33 cellular contexts compared by ENCODE assay signal in the genomic region with DNA sequence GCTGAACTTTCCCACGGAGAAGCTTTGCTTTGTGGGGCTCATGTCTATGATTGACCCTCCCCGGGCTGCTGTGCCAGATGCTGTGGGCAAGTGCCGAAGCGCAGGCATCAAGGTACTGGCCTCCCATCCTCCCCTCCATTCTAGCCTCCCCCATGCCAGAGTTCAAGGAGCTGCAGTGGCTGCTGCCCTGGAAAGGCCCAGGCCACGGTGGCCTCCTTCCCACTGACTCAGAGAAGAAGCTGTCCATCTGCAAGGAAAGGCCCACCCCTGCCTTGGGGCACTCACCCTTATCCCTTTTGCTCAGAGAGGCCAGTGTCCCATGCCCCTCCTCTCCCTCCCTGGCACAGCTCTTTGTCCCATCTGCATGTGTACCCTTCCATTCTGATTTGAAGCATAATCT. TPM values are rescaled to one million over a fixed set of nuclear protein-coding genes. Genes with fewer than 3 reads are reported as not detected.
A peak's percentile ranks its signal among the peaks of the same experiment; 100 is the strongest.
DNase-seq lines count a peak whose midpoint lies in the region; ATAC-seq and TF ChIP-seq lines count a peak whose summit lies in the region.
"Had no signal": no experiment of that assay in that cellular context is flagged by ENCODE, and none has a peak within 500 bp of the region (broad histone marks: within the 10 kb centered on the region; RNA-seq: fewer than 3 reads in every experiment).

No MANE protein-coding gene starts in this region.

- no peaks in the 10 kb centered on the region for H3K9me3 Mint-ChIP-seq in type B pancreatic cell
- H3K9me3 Mint-ChIP-seq: naive B cell; stimulated activated naive CD8-positive, alpha-beta T cell treated with anti-CD3 and anti-CD28 coated beads, Interleukin-15, Interleukin-2, amounts not matched to agents 100 ng/mL and 50 ng/mL, for 24 hours had no signal

- H3K36me3 ChIP-seq in gastroesophageal sphincter (peaks cover 0 to 88% of the 10 kb centered on the region in 2 donors), sigmoid colon (peaks cover 23 to 93% (median 42%) of the 10 kb centered on the region in 4 donors)
- H3K36me3 ChIP-seq: brain microvascular endothelial cell had no signal

- no peak overlapping the region for H3K4me3 Mint-ChIP-seq in type B pancreatic cell
- H3K4me3 Mint-ChIP-seq: naive B cell; stimulated activated naive CD8-positive, alpha-beta T cell treated with anti-CD3 and anti-CD28 coated beads, Interleukin-15, Interleukin-2, amounts not matched to agents 100 ng/mL and 50 ng/mL, for 24 hours had no signal

- WGBS in gastroesophageal sphincter (ENCODE audit: low coverage in 1 of 2), 2 donors, result 75% methylated on average over 1 of the region's 5 CpGs; no CpG with 5 or more reads in 1 of the 2 donors
- 81 to 87% methylated on average over 5 of the region's 5 CpGs for WGBS in sigmoid colon, 2 donors

- peak overlapping the region; percentile 11 for H3K27ac Mint-ChIP-seq in type B pancreatic cell
- H3K27ac Mint-ChIP-seq: naive B cell; progenitor cell of endocrine pancreas; stimulated activated naive CD8-positive, alpha-beta T cell treated with anti-CD3 and anti-CD28 coated beads, Interleukin-15, Interleukin-2, amounts not matched to agents 100 ng/mL and 50 ng/mL, for 24 hours had no signal

- DNase-seq in cardiac septum (ENCODE audit: low spot score), result peak; percentile 74
- no peak for DNase-seq in left cardiac atrium
- DNase-seq in sigmoid colon, result no peak
- DNase-seq in type B pancreatic cell (ENCODE audit: extremely low spot score, unreplicated experiment), result no peak
- no peak for DNase-seq in stimulated activated CD4-positive, alpha-beta T cell treated with anti-CD3 and anti-CD28 coated beads, Interleukin-2, amount 100 ng/mL, for 48 hours
- no peak for DNase-seq in sciatic nerve (ENCODE audit: low spot score)
- DNase-seq: activated CD4-positive, alpha-beta T cell treated with anti-CD3 and anti-CD28 coated beads, Interleukin-2, amount 50 U/mL, for 48 hours; activated naive CD4-positive, alpha-beta T cell treated with Interleukin-2 at 50 U/mL for 16 hours; brain microvascular endothelial cell; Calu3; DMS79 treated with DMSO at 0.1 percent for 48 hours; GDM1; midbrain; MM.1S; naive B cell; NCI-H1105 treated with DMSO at 0.1 percent for 48 hours; NCI-H1930; NCI-H526 treated with DMSO at 0.1 percent for 48 hours; NK-92 treated with Interleukin-12 subunit alpha and Interleukin-12 subunit beta, amount 100 ng/mL, for 24 hours; nucleus accumbens; SHP77 had no signal

- TF ChIP-seq EP300 in gastroesophageal sphincter (IDR thresholded peaks at IDR 0.05), result no peak
- no peak for TF ChIP-seq EP300 in sigmoid colon (IDR thresholded peaks at IDR 0.05)

- TF ChIP-seq CTCF in gastroesophageal sphincter (IDR thresholded peaks at IDR 0.05) (no peak), sigmoid colon (IDR thresholded peaks at IDR 0.05) (no peak), type B pancreatic cell (conservative IDR thresholded peaks at IDR 0.05) (no peak)

- no peaks in the 10 kb centered on the region for H3K4me1 Mint-ChIP-seq in type B pancreatic cell (ENCODE audit: unreplicated experiment)

- H3K4me1 ChIP-seq in gastroesophageal sphincter (peaks cover 7 to 64% (median 9%) of the 10 kb centered on the region in 3 donors), sigmoid colon (peaks cover 0 to 44% (median 37%) of the 10 kb centered on the region in 4 donors)

- H3K27ac ChIP-seq in gastroesophageal sphincter (peak overlapping the region; percentile 83 to 88 (median 86)), sigmoid colon (peak overlapping the region; percentile 62 to 83 (median 74))
- H3K27ac ChIP-seq: 22Rv1, brain microvascular endothelial cell had no signal

- ATAC-seq in left cardiac atrium, result no peak
- ATAC-seq in gastroesophageal sphincter, result no peak
- no peak for ATAC-seq in sciatic nerve
- ATAC-seq in HG03457 (IDR thresholded peaks at IDR 0.05; ENCODE audit: unreplicated experiment), result no peak
- ATAC-seq: activated CD4-positive, CD25-positive, alpha-beta regulatory T cell treated with anti-CD3 and anti-CD28 coated beads, Interleukin-2, amount 50 U/mL, for 24 hours had no signal

- H3K36me3 Mint-ChIP-seq in type B pancreatic cell, result no peaks in the 10 kb centered on the region
- H3K36me3 Mint-ChIP-seq: naive B cell had no signal

- intact Hi-C loops in cardiac septum (cut with DNase I) (no loop called here), left cardiac atrium (cut with DNase I) (no loop called here), sigmoid colon (cut with DNase I) (no loop called here), sciatic nerve (cut with DNase I) (no loop called here)

- no peaks in the 10 kb centered on the region for H3K9me3 ChIP-seq in gastroesophageal sphincter
- H3K9me3 ChIP-seq in sigmoid colon, result no peaks in the 10 kb centered on the region

- no peak overlapping the region for H3K4me3 ChIP-seq in gastroesophageal sphincter
- H3K4me3 ChIP-seq in sigmoid colon, result no peak overlapping the region

- no peaks in the 10 kb centered on the region for H3K27me3 ChIP-seq in gastroesophageal sphincter
- H3K27me3 ChIP-seq in sigmoid colon, result no peaks in the 10 kb centered on the region
- H3K27me3 ChIP-seq: brain microvascular endothelial cell had no signal

- H3K27me3 Mint-ChIP-seq in type B pancreatic cell, result peaks cover 12% of the 10 kb centered on the region

- TF ChIP-seq POLR2A in gastroesophageal sphincter (IDR thresholded peaks at IDR 0.05), result no peak
- TF ChIP-seq POLR2A in sigmoid colon (IDR thresholded peaks at IDR 0.05), result no peak

RNA-seq across cellular contexts. Expression of a gene that starts 14.9 kb away (rescaled TPM):
- total RNA-seq in cardiac septum (147 TPM), left cardiac atrium (100 to 1,000 TPM; 114 to 176 TPM), gastroesophageal sphincter (100 to 1,000 TPM; 100 to 348 (median 142) TPM), sigmoid colon (100 to 1,000 TPM in 2 of 4 donors, 10 to 100 TPM in 2; 60.7 to 153 (median 102) TPM), type B pancreatic cell (ENCODE audit: low replicate concordance) (0.26 and 14.5 TPM in 2 replicates), sciatic nerve (136 TPM)
- 1 to 10 TPM in 2 of 3 donors, under 1 TPM in 1; 0.92 to 5.7 (median 1.8) TPM for polyA plus RNA-seq in sigmoid colon
- total RNA-seq: Calu3; endothelial cell of umbilical vein; HepG2; progenitor cell of endocrine pancreas; T-helper 2 cell treated with Interferon-gamma antibody and Interleukin-4, amounts not matched to agents 100 ng/mL and 5 ng/mL, for 36 hours had no signal
- polyA plus RNA-seq: endothelial cell of umbilical vein had no signal

RNA-seq across cellular contexts. Expression of a gene that starts 20.9 kb away (rescaled TPM):
- total RNA-seq in cardiac septum, result 1.0 TPM
- under 1 TPM in 1 of 2 donors, not detected in 1; 0.13 TPM for total RNA-seq in left cardiac atrium
- total RNA-seq in gastroesophageal sphincter, result under 1 TPM in 1 of 4 donors, not detected in 3; 0.47 TPM
- 1 to 10 TPM in 1 of 4 donors, under 1 TPM in 1, not detected in 2; 0.27 to 3.0 TPM for total RNA-seq in sigmoid colon
- under 1 TPM in 1 of 3 donors, not detected in 2; 0.22 TPM for polyA plus RNA-seq in sigmoid colon
- total RNA-seq in type B pancreatic cell (ENCODE audit: low replicate concordance), result 0.27 and 1.3 TPM in 2 replicates
- 1.2 TPM for total RNA-seq in sciatic nerve
- total RNA-seq: Calu3; chondrocyte; endothelial cell of umbilical vein; HepG2; liver; progenitor cell of endocrine pancreas; T-helper 2 cell treated with Interferon-gamma antibody and Interleukin-4, amounts not matched to agents 100 ng/mL and 5 ng/mL, for 36 hours had no signal
- polyA plus RNA-seq: endothelial cell of umbilical vein, HepG2, liver had no signal

RNA-seq across cellular contexts. Expression of a gene that starts 32.1 kb away (rescaled TPM):
- total RNA-seq in cardiac septum (29.7 TPM), left cardiac atrium (10 to 100 TPM; 18.8 to 22.1 TPM), gastroesophageal sphincter (10 to 100 TPM; 17.1 to 23.0 (median 19.4) TPM), sigmoid colon (10 to 100 TPM; 11.1 to 11.4 (median 11.3) TPM), type B pancreatic cell (ENCODE audit: low replicate concordance) (27.7 and 33.2 TPM in 2 replicates), sciatic nerve (54.9 TPM)
- polyA plus RNA-seq in sigmoid colon, result 10 to 100 TPM in 1 of 3 donors, 1 to 10 TPM in 2; 4.8 to 34.9 (median 7.2) TPM

RNA-seq across cellular contexts. Expression of a gene that starts 49.1 kb away (rescaled TPM):
- not detected for total RNA-seq in cardiac septum
- total RNA-seq in left cardiac atrium, result under 1 TPM in 1 of 2 donors, not detected in 1; 0.06 TPM
- not detected for total RNA-seq in gastroesophageal sphincter
- under 1 TPM; under 0.01 to 0.36 (median 0.27) TPM for total RNA-seq in sigmoid colon
- under 1 TPM in 1 of 3 donors, not detected in 2; 0.22 TPM for polyA plus RNA-seq in sigmoid colon
- total RNA-seq in type B pancreatic cell (ENCODE audit: low replicate concordance), result not detected in 2 replicates
- 0.18 TPM for total RNA-seq in sciatic nerve
- total RNA-seq: Calu3; chondrocyte; endothelial cell of umbilical vein; HepG2; liver; progenitor cell of endocrine pancreas; T-helper 2 cell treated with Interferon-gamma antibody and Interleukin-4, amounts not matched to agents 100 ng/mL and 5 ng/mL, for 36 hours; ureter had no signal
- polyA plus RNA-seq: endothelial cell of umbilical vein, HepG2, liver had no signal

RNA-seq across cellular contexts. Expression of a gene that starts 59.9 kb away (rescaled TPM):
- total RNA-seq in cardiac septum, result 57.8 TPM
- total RNA-seq in left cardiac atrium, result 10 to 100 TPM; 10.5 to 21.8 TPM
- total RNA-seq in gastroesophageal sphincter, result 1 to 10 TPM; 1.3 to 8.8 (median 2.2) TPM
- 1 to 10 TPM in 3 of 4 donors, under 1 TPM in 1; 0.66 to 9.4 (median 2.4) TPM for total RNA-seq in sigmoid colon
- polyA plus RNA-seq in sigmoid colon, result under 1 TPM in 2 of 3 donors, not detected in 1; 0.28 to 0.60 TPM
- 0.46 and 1.4 TPM in 2 replicates for total RNA-seq in type B pancreatic cell (ENCODE audit: low replicate concordance)
- total RNA-seq in sciatic nerve, result 1.1 TPM
- total RNA-seq: Calu3, endothelial cell of umbilical vein, liver, progenitor cell of endocrine pancreas had no signal
- polyA plus RNA-seq: endothelial cell of umbilical vein, liver had no signal
